ENCODE assay signal across 6 cellular contexts in genomic region chrY:9184827-9185226, GRCh38.
DNase-seq lines count a peak whose midpoint lies in the region; ATAC-seq, FAIRE-seq and TF ChIP-seq lines count a peak whose summit lies in the region.
"Not testable (repeated sequence)": the region's sequence is repeated elsewhere in the genome, so short reads cannot be mapped to it uniquely, and the experiment has no call there.

No MANE protein-coding gene starts in this region.

- H3K9ac ChIP-seq in OCI-LY1 (ENCODE audit: low read length); endothelial cell of umbilical vein (replicated peaks; ENCODE audit: extremely low read depth, insufficient read depth, low read length): not testable (repeated sequence)

- not testable (repeated sequence) for H3K27me3 ChIP-seq in OCI-LY1 (ENCODE audit: insufficient read depth, low read length); endothelial cell of umbilical vein (ENCODE audit: control insufficient read depth in 2 of 2, insufficient read depth in 2 of 2, low read length in 2 of 2)

- H3K9me1 ChIP-seq in endothelial cell of umbilical vein (replicated peaks; ENCODE audit: control insufficient read depth, extremely low read depth, insufficient read depth, low read length) = not testable (repeated sequence)

- POLR2A ChIA-PET in endothelial cell of umbilical vein (lab: Charles Lee) = not testable (repeated sequence)

- BruUV-seq in endothelial cell of umbilical vein (replicated peaks; lab: Mats Ljungman, UMichigan) = not testable (repeated sequence)

- H3F3A ChIP-seq in OCI-LY1 (ENCODE audit: insufficient read depth, low read length) = not testable (repeated sequence)

- H3K27ac ChIP-seq in OCI-LY1 (ENCODE audit: low read depth, low read length, poor library complexity, severe bottlenecking) = peak overlapping the region; percentile 88
- H3K27ac ChIP-seq in endothelial cell of umbilical vein (ENCODE audit: insufficient read depth, low read depth, low read length) = not testable (repeated sequence)

- ATAC-seq in GM21619 (IDR thresholded peaks at IDR 0.05; ENCODE audit: unreplicated experiment) = peak; percentile 74
- ATAC-seq in HG03469 (IDR thresholded peaks at IDR 0.05; ENCODE audit: unreplicated experiment) = peak; percentile 79
- ATAC-seq in left ventricle myocardium superior = peak; percentile 75

- not testable (repeated sequence) for H2AFZ ChIP-seq in OCI-LY1 (ENCODE audit: low read length); endothelial cell of umbilical vein (ENCODE audit: low read depth, low read length)

- H3K4me2 ChIP-seq in OCI-LY1 (ENCODE audit: low read length); endothelial cell of umbilical vein (ENCODE audit: insufficient read depth, low read length): not testable (repeated sequence)

- not testable (repeated sequence) for TF ChIP-seq POLR2A in endothelial cell of umbilical vein (IDR thresholded peaks at IDR 0.05; ENCODE audit: low read depth, low read length)

- dilution Hi-C loops in endothelial cell of umbilical vein (cut with MboI; ENCODE audit: extremely low pct_ligation_motif_present, low sequenced_read_pairs) = not testable (repeated sequence)

- H3K4me3 ChIP-seq in OCI-LY1 (ENCODE audit: low read depth, low read length, poor library complexity, severe bottlenecking); endothelial cell of umbilical vein (replicated peaks in 1 of 3; ENCODE audit: insufficient read depth in 1 of 3, low read depth in 1 of 3, low read length in 3 of 3): not testable (repeated sequence)

- DNase-seq in endothelial cell of umbilical vein (ENCODE audit: low read depth, low spot score); left ventricle myocardium superior: not testable (repeated sequence)
- DNase-seq in renal cortical epithelial cell (ENCODE audit: low read depth) = peak; percentile 35

- not testable (repeated sequence) for TF ChIP-seq CTCF in OCI-LY1 (IDR thresholded peaks at IDR 0.05; ENCODE audit: low read length); endothelial cell of umbilical vein (IDR thresholded peaks at IDR 0.05; ENCODE audit: extremely low read depth in 1 of 2, insufficient read depth in 1 of 2, low read depth in 1 of 2, low read length in 2 of 2)

- not testable (repeated sequence) for H3K9me2 ChIP-seq in OCI-LY1 (ENCODE audit: low read depth, low read length)

- H3K36me3 ChIP-seq in OCI-LY1 (ENCODE audit: insufficient read depth, low read length); endothelial cell of umbilical vein (ENCODE audit: control insufficient read depth in 2 of 2, extremely low read depth in 1 of 2, insufficient read depth in 2 of 2, low read length in 2 of 2): not testable (repeated sequence)

- CTCF ChIA-PET in endothelial cell of umbilical vein (lab: Charles Lee) = not testable (repeated sequence)

- not testable (repeated sequence) for H4K20me1 ChIP-seq in OCI-LY1 (ENCODE audit: insufficient read depth, low read length); endothelial cell of umbilical vein (replicated peaks; ENCODE audit: control insufficient read depth, extremely low read depth, insufficient read depth, low read length)

- intact Hi-C loops in endothelial cell of umbilical vein (cut with micrococcal nuclease); left ventricle myocardium superior (cut with micrococcal nuclease): not testable (repeated sequence)

- H3K79me2 ChIP-seq in OCI-LY1 (ENCODE audit: insufficient read depth, low read length); endothelial cell of umbilical vein (ENCODE audit: control insufficient read depth, insufficient read depth, low read length): not testable (repeated sequence)

- peak; percentile 55 for FAIRE-seq in endothelial cell of umbilical vein (lab: Jason Lieb, UNC)

- H3K9me3 ChIP-seq in OCI-LY1 (ENCODE audit: low read length); endothelial cell of umbilical vein (replicated peaks; ENCODE audit: control insufficient read depth, insufficient read depth, low read length): not testable (repeated sequence)

- peaks cover 67% of the 10 kb centered on the region for H3K4me1 ChIP-seq in OCI-LY1 (ENCODE audit: insufficient read depth, low read length, severe bottlenecking)
- not testable (repeated sequence) for H3K4me1 ChIP-seq in endothelial cell of umbilical vein (ENCODE audit: control insufficient read depth, extremely low read depth, insufficient read depth, low read length)
